ENCODE assay signal across 18 cellular contexts in genomic region chr2:196295005-196295404, GRCh38.
DNase-seq lines count a peak whose midpoint lies in the region; ATAC-seq lines count a peak whose summit lies in the region.
"Had no signal": no experiment of that assay in that cellular context is flagged by ENCODE, and none has a peak within 500 bp of the region (broad histone marks: within the 10 kb centered on the region; RNA-seq: fewer than 3 reads in every experiment).

No MANE protein-coding gene starts in this region.

- peak in 1 of 3 donors; percentile 35 for DNase-seq in CD4-positive, CD25-positive, alpha-beta regulatory T cell
- peak; percentile 17 for DNase-seq in RPMI7951 (ENCODE audit: low read depth)
- DNase-seq in fibroblast of peridontal ligament (ENCODE audit: extremely low read depth), result peak; percentile 46
- no peak for DNase-seq in NCI-H510A (lab: John Stamatoyannopoulos, UW)
- no peak for DNase-seq in NCI-H1105 treated with DMSO at 0.1 percent for 48 hours (lab: John Stamatoyannopoulos, UW)
- DNase-seq: activated CD8-positive, alpha-beta memory T cell treated with anti-CD3 and anti-CD28 coated beads, Interleukin-2, amount 50 U/mL, for 48 hours; COR-L47; GF-D8; GOT3; naive B cell; NCI-H2171; stimulated activated CD4-positive, alpha-beta T cell treated with anti-CD3 and anti-CD28 coated beads, Interleukin-12 subunit alpha, Interleukin-12 subunit beta, amount 100 ng/mL, for 4 hours had no signal

- H3K9me3 Mint-ChIP-seq in CD4-positive, CD25-positive, alpha-beta regulatory T cell, result no peaks in the 10 kb centered on the region
- H3K9me3 Mint-ChIP-seq: activated naive CD4-positive, alpha-beta T cell treated with anti-CD3 and anti-CD28 coated beads, Interleukin-2, amount 50 U/mL, for 24 hours; naive B cell had no signal

- H3K27ac ChIP-seq in CD4-positive, CD25-positive, alpha-beta regulatory T cell (ENCODE audit: insufficient read depth, low read length, poor library complexity, severe bottlenecking), result no peak overlapping the region
- H3K27ac ChIP-seq: vagina had no signal

- H3K27me3 Mint-ChIP-seq in CD4-positive, CD25-positive, alpha-beta regulatory T cell, result no peaks in the 10 kb centered on the region
- H3K27me3 Mint-ChIP-seq: activated naive CD4-positive, alpha-beta T cell treated with anti-CD3 and anti-CD28 coated beads, Interleukin-2, amount 50 U/mL, for 24 hours; naive B cell had no signal

- no peak for ATAC-seq in CD4-positive, CD25-positive, alpha-beta regulatory T cell (ENCODE audit: low read depth in 2 of 2)
- ATAC-seq in GM21576 (IDR thresholded peaks at IDR 0.05; ENCODE audit: unreplicated experiment), result peak; percentile 49
- ATAC-seq in HG03571 (IDR thresholded peaks at IDR 0.05; ENCODE audit: unreplicated experiment), result no peak
- ATAC-seq in GM19395 (IDR thresholded peaks at IDR 0.05; ENCODE audit: unreplicated experiment), result no peak
- ATAC-seq: left lobe of liver had no signal

- peaks cover 21% of the 10 kb centered on the region for H3K4me1 ChIP-seq in CD4-positive, CD25-positive, alpha-beta regulatory T cell (ENCODE audit: control insufficient read depth, insufficient read depth, low read length, poor library complexity, severe bottlenecking)

- H3K9me3 ChIP-seq in CD4-positive, CD25-positive, alpha-beta regulatory T cell (ENCODE audit: control insufficient read depth in 2 of 2, low read length in 2 of 2), result no peaks in the 10 kb centered on the region
- H3K9me3 ChIP-seq: vagina had no signal

- no peak overlapping the region for H3K4me3 Mint-ChIP-seq in CD4-positive, CD25-positive, alpha-beta regulatory T cell
- H3K4me3 Mint-ChIP-seq: activated naive CD4-positive, alpha-beta T cell treated with anti-CD3 and anti-CD28 coated beads, Interleukin-2, amount 50 U/mL, for 24 hours; naive B cell had no signal

- no peaks in the 10 kb centered on the region for H3K36me3 ChIP-seq in CD4-positive, CD25-positive, alpha-beta regulatory T cell (ENCODE audit: control insufficient read depth, insufficient read depth, low read length)
- H3K36me3 ChIP-seq: vagina had no signal

- no peaks in the 10 kb centered on the region for H3K36me3 Mint-ChIP-seq in CD4-positive, CD25-positive, alpha-beta regulatory T cell
- H3K36me3 Mint-ChIP-seq: activated naive CD4-positive, alpha-beta T cell treated with anti-CD3 and anti-CD28 coated beads, Interleukin-2, amount 50 U/mL, for 24 hours; naive B cell had no signal

- no peaks in the 10 kb centered on the region for H3K27me3 ChIP-seq in CD4-positive, CD25-positive, alpha-beta regulatory T cell (ENCODE audit: control insufficient read depth, insufficient read depth, low read length)
- H3K27me3 ChIP-seq: vagina had no signal

- no peak overlapping the region for H3K4me3 ChIP-seq in CD4-positive, CD25-positive, alpha-beta regulatory T cell (ENCODE audit: low read depth, low read length)
- H3K4me3 ChIP-seq: vagina had no signal

- peak overlapping the region in 2 of 3 donors; percentile 21 to 28 for H3K27ac Mint-ChIP-seq in CD4-positive, CD25-positive, alpha-beta regulatory T cell
- H3K27ac Mint-ChIP-seq: activated naive CD4-positive, alpha-beta T cell treated with anti-CD3 and anti-CD28 coated beads, Interleukin-2, amount 50 U/mL, for 24 hours had no signal

- peaks cover 9 to 36% (median 30%) of the 10 kb centered on the region in 4 donors for H3K4me1 Mint-ChIP-seq in CD4-positive, CD25-positive, alpha-beta regulatory T cell

Comparison
In these comparisons a context has a peak if more than half of its experiments do, and no peak if none do; other contexts are left out.
1. DNase-seq: peak in RPMI7951 (single experiment) and fibroblast of peridontal ligament (single experiment); none in NCI-H510A (single experiment) and NCI-H1105 treated with DMSO at 0.1 percent for 48 hours (single experiment).